ENCODE assay signal across 22 cellular contexts in genomic region chr10:15202639-15203038, GRCh38. TPM values are rescaled to one million over a fixed set of nuclear protein-coding genes. Genes with fewer than 3 reads are reported as not detected.
DNase-seq lines count a peak whose midpoint lies in the region; ATAC-seq and TF ChIP-seq lines count a peak whose summit lies in the region.
"Had no signal": no experiment of that assay in that cellular context is flagged by ENCODE, and none has a peak within 500 bp of the region (broad histone marks: within the 10 kb centered on the region; RNA-seq: fewer than 3 reads in every experiment).

No MANE protein-coding gene starts in this region.

- no peak for TF ChIP-seq POLR2A in esophagus squamous epithelium (IDR thresholded peaks at IDR 0.05)

- no peaks in the 10 kb centered on the region for H3K79me2 ChIP-seq in ACC112 (ENCODE audit: control insufficient read depth, insufficient read depth, low read length, unreplicated experiment)

- peaks cover 8% of the 10 kb centered on the region for H3K27me3 Mint-ChIP-seq in nephron progenitor cell (ENCODE audit: low read depth, poor library complexity)

- H3K27me3 ChIP-seq in ACC112 (ENCODE audit: insufficient read depth, low read length) (no peaks in the 10 kb centered on the region), RWPE2 (ENCODE audit: insufficient read depth, poor library complexity, severe bottlenecking) (no peaks in the 10 kb centered on the region), esophagus squamous epithelium (no peaks in the 10 kb centered on the region)
- H3K27me3 ChIP-seq: colonic mucosa, right lobe of liver, stomach, tibial nerve had no signal

- H3K9me3 ChIP-seq in RWPE2 (ENCODE audit: severe bottlenecking) (no peaks in the 10 kb centered on the region), esophagus squamous epithelium (no peaks in the 10 kb centered on the region)
- H3K9me3 ChIP-seq: colonic mucosa, right lobe of liver, stomach, tibial nerve had no signal

- peaks cover 9% of the 10 kb centered on the region for H3K4me1 Mint-ChIP-seq in nephron progenitor cell

- H3K36me3 ChIP-seq in ACC112 (ENCODE audit: insufficient read depth, low read length): no peaks in the 10 kb centered on the region
- no peaks in the 10 kb centered on the region for H3K36me3 ChIP-seq in RWPE2 (ENCODE audit: low read depth)
- H3K36me3 ChIP-seq in esophagus squamous epithelium: no peaks in the 10 kb centered on the region
- H3K36me3 ChIP-seq: colonic mucosa, right lobe of liver had no signal

- H2AFZ ChIP-seq in ACC112 (ENCODE audit: low read length, unreplicated experiment): no peak overlapping the region

- ATAC-seq in RWPE2 (ENCODE audit: low read depth) (no peak), GM18517 (IDR thresholded peaks at IDR 0.05; ENCODE audit: unreplicated experiment) (no peak)
- ATAC-seq: left ventricle myocardium superior, right lobe of liver had no signal

- H3K9me3 Mint-ChIP-seq in nephron progenitor cell: no peaks in the 10 kb centered on the region
- H3K9me3 Mint-ChIP-seq: CD4-positive, alpha-beta memory T cell had no signal

- intact Hi-C loops in esophagus squamous epithelium (cut with DNase I): no loop called here

- H3K27ac Mint-ChIP-seq in nephron progenitor cell: no peak overlapping the region

- peak overlapping the region; percentile 85 for H3K27ac ChIP-seq in ACC112 (ENCODE audit: low read depth, low read length)
- peak overlapping the region; percentile 69 for H3K27ac ChIP-seq in RWPE2 (ENCODE audit: poor library complexity, severe bottlenecking)
- H3K27ac ChIP-seq in esophagus squamous epithelium: no peak overlapping the region
- H3K27ac ChIP-seq: colonic mucosa, right lobe of liver, stomach, tibial nerve had no signal

- peaks cover 52% of the 10 kb centered on the region for H3K4me1 ChIP-seq in ACC112 (ENCODE audit: control insufficient read depth, insufficient read depth, low read length, unreplicated experiment)
- H3K4me1 ChIP-seq in RWPE2 (ENCODE audit: insufficient read depth, poor library complexity, severe bottlenecking): peaks cover 27% of the 10 kb centered on the region
- H3K4me1 ChIP-seq in esophagus squamous epithelium: no peaks in the 10 kb centered on the region
- H3K4me1 ChIP-seq: colonic mucosa, right lobe of liver had no signal

- H3K36me3 Mint-ChIP-seq in nephron progenitor cell (ENCODE audit: low read depth): peaks cover 22% of the 10 kb centered on the region

- DNase-seq in EH (ENCODE audit: low read depth): peak; percentile 43
- no peak for DNase-seq in RWPE2 (ENCODE audit: low spot score)
- peak; percentile 16 for DNase-seq in fibroblast of gingiva (ENCODE audit: low read depth)
- DNase-seq in nephron progenitor cell: no peak
- no peak for DNase-seq in LoVo (ENCODE audit: low spot score)
- no peak for DNase-seq in esophagus squamous epithelium (lab: John Stamatoyannopoulos, UW)
- DNase-seq: activated CD4-positive, alpha-beta T cell treated with anti-CD3 and anti-CD28 coated beads, Interleukin-2, amount 50 U/mL, for 1 hour; activated T-cell treated with anti-CD3 and anti-CD28 coated beads for 4 hours; amniotic stem cell; CD4-positive, alpha-beta memory T cell; colonic mucosa; KBM-7; left ventricle myocardium superior; midbrain; NCI-H1436 treated with DMSO at 0.1 percent for 48 hours; NCI-H526; right lobe of liver; stomach; T-helper 9 cell had no signal

- TF ChIP-seq CTCF in RWPE2 (IDR thresholded peaks at IDR 0.05; ENCODE audit: poor library complexity, severe bottlenecking): no peak
- no peak for TF ChIP-seq CTCF in nephron progenitor cell (IDR thresholded peaks at IDR 0.05)
- TF ChIP-seq CTCF in esophagus squamous epithelium (IDR thresholded peaks at IDR 0.05): no peak

- H3K4me3 Mint-ChIP-seq in nephron progenitor cell: no peak overlapping the region
- H3K4me3 Mint-ChIP-seq: CD4-positive, alpha-beta memory T cell had no signal

- WGBS in esophagus squamous epithelium, 2 donors: 86 to 94% methylated on average over 2 of the region's 2 CpGs

- H3K4me3 ChIP-seq in ACC112 (ENCODE audit: low read depth, low read length): no peak overlapping the region
- no peak overlapping the region for H3K4me3 ChIP-seq in RWPE2 (ENCODE audit: severe bottlenecking)
- no peak overlapping the region for H3K4me3 ChIP-seq in esophagus squamous epithelium
- H3K4me3 ChIP-seq: colonic mucosa, right lobe of liver, stomach, tibial nerve had no signal

RNA-seq across cellular contexts. Expression of gene NMT2, which starts 34.1 kb away (rescaled TPM):
- total RNA-seq in esophagus squamous epithelium: 10 to 100 TPM in 2 of 4 donors, 1 to 10 TPM in 2; 4.8 to 12.8 (median 7.8) TPM

Comparison
In these comparisons a context has a peak if more than half of its experiments do, and no peak if none do; other contexts are left out.
1. H3K27ac ChIP-seq: peak in ACC112 (single experiment) and RWPE2 (single experiment); none in esophagus squamous epithelium (0 of 4).
2. DNase-seq: peak in EH (single experiment) and fibroblast of gingiva (single experiment); none in RWPE2 (single experiment), nephron progenitor cell (single experiment), LoVo (single experiment) and esophagus squamous epithelium (single experiment).